ENCODE assay signal across 1 cellular context in the genomic region with DNA sequence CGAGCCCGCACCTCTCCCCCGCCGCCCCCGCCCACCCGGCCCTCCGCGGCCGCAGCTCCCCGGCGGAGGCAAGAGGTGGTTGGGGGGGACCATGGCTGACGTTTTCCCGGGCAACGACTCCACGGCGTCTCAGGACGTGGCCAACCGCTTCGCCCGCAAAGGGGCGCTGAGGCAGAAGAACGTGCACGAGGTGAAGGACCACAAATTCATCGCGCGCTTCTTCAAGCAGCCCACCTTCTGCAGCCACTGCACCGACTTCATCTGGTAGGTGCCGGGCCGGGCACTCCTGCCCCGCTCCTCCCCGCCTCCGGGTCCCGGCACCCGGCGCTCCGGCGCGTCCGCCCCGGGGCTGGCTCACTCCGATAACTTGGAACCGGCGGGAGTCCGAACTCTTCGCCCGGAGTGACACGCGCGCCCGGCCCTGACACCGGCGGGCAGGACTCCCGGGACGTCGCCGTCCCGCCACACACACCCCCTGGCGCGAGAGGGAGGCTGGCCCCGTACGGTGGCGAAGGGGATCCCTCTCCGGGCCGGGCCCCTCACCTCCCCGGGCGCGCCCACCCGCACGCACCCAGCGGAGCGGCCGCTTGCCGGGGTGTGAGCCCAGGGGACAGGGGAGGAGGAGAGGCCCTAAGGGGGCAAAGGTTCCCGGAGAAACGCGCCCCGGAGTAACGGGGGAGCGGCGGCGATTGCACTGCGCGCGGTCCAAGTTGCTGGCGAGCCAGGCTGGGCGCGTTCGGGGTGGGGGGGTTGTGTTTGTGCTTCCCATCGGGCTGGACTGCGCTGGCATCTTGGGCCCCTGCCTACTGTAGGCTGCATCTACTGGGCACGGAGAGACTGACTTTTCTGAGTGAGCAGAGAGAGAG.
A peak's percentile ranks its signal among the peaks of the same experiment; 100 is the strongest.
TF ChIP-seq lines count a peak whose summit lies in the region.

No MANE protein-coding gene starts in this region.

TF ChIP-seq in HepG2, 621 proteins besides CTCF, POLR2A, EP300 and RAD21 (continued from another document and continues in another):
- TF ChIP-seq, protein P1, sequence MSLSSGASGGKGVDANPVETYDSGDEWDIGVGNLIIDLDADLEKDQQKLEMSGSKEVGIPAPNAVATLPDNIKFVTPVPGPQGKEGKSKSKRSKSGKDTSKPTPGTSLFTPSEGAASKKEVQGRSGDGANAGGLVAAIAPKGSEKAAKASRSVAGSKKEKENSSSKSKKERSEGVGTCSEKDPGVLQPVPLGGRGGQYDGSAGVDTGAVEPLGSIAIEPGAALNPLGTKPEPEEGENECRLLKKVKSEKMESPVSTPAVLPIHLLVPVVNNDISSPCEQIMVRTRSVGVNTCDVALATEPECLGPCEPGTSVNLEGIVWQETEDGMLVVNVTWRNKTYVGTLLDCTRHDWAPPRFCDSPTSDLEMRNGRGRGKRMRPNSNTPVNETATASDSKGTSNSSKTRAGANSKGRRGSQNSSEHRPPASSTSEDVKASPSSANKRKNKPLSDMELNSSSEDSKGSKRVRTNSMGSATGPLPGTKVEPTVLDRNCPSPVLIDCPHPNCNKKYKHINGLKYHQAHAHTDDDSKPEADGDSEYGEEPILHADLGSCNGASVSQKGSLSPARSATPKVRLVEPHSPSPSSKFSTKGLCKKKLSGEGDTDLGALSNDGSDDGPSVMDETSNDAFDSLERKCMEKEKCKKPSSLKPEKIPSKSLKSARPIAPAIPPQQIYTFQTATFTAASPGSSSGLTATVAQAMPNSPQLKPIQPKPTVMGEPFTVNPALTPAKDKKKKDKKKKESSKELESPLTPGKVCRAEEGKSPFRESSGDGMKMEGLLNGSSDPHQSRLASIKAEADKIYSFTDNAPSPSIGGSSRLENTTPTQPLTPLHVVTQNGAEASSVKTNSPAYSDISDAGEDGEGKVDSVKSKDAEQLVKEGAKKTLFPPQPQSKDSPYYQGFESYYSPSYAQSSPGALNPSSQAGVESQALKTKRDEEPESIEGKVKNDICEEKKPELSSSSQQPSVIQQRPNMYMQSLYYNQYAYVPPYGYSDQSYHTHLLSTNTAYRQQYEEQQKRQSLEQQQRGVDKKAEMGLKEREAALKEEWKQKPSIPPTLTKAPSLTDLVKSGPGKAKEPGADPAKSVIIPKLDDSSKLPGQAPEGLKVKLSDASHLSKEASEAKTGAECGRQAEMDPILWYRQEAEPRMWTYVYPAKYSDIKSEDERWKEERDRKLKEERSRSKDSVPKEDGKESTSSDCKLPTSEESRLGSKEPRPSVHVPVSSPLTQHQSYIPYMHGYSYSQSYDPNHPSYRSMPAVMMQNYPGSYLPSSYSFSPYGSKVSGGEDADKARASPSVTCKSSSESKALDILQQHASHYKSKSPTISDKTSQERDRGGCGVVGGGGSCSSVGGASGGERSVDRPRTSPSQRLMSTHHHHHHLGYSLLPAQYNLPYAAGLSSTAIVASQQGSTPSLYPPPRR (CRISPR knock-in tag; IDR thresholded peaks at IDR 0.05; ENCODE audit: borderline replicate concordance): peak; percentile 24; the same call in 1 of the 2 replicates
- peak; percentile 3; the same call in 1 of the 2 replicates for TF ChIP-seq PHF20 (CRISPR knock-in tag; IDR thresholded peaks at IDR 0.05)
- TF ChIP-seq ZNF333 (CRISPR knock-in tag; IDR thresholded peaks at IDR 0.05; ENCODE audit: borderline replicate concordance): peak; percentile 16; the same call in 1 of the 2 replicates
- TF ChIP-seq MAFG (CRISPR knock-in tag; IDR thresholded peaks at IDR 0.05): no peak
- no peak for TF ChIP-seq CC2D1A (CRISPR knock-in tag; IDR thresholded peaks at IDR 0.05)
- TF ChIP-seq HMG20B (CRISPR knock-in tag; conservative IDR thresholded peaks at IDR 0.05): 0 out of 2 replicates have a peak, but pooled peaks have one; percentile 5
- TF ChIP-seq STAT5B (CRISPR knock-in tag; IDR thresholded peaks at IDR 0.05): no peak
- peak; percentile 68 for TF ChIP-seq ZFX (CRISPR knock-in tag; IDR thresholded peaks at IDR 0.05; ENCODE audit: low read depth)
- no peak; the same call in 1 of the 2 replicates for TF ChIP-seq ZNF629 (CRISPR knock-in tag; conservative IDR thresholded peaks at IDR 0.05)
- no peak for TF ChIP-seq ZNF567 (CRISPR knock-in tag; IDR thresholded peaks at IDR 0.05; ENCODE audit: borderline replicate concordance)
- peak; percentile 88 for TF ChIP-seq HIC2 (CRISPR knock-in tag; IDR thresholded peaks at IDR 0.05; ENCODE audit: low read depth)
- TF ChIP-seq ZNF296 (CRISPR knock-in tag; conservative IDR thresholded peaks at IDR 0.05): no peak
- 0 out of 2 replicates have a peak, but pooled peaks have one; percentile 75 for TF ChIP-seq ZNF543 (CRISPR knock-in tag; IDR thresholded peaks at IDR 0.05)
- TF ChIP-seq, protein P2, sequence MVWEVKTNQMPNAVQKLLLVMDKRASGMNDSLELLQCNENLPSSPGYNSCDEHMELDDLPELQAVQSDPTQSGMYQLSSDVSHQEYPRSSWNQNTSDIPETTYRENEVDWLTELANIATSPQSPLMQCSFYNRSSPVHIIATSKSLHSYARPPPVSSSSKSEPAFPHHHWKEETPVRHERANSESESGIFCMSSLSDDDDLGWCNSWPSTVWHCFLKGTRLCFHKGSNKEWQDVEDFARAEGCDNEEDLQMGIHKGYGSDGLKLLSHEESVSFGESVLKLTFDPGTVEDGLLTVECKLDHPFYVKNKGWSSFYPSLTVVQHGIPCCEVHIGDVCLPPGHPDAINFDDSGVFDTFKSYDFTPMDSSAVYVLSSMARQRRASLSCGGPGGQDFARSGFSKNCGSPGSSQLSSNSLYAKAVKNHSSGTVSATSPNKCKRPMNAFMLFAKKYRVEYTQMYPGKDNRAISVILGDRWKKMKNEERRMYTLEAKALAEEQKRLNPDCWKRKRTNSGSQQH (CRISPR knock-in tag; IDR thresholded peaks at IDR 0.05; ENCODE audit: low read depth): 0 out of 2 replicates have a peak, but pooled peaks have one; percentile 46
- peak; percentile 58; the same call in 1 of the 2 replicates for TF ChIP-seq ATF7-NPFF (CRISPR knock-in tag; IDR thresholded peaks at IDR 0.05; ENCODE audit: low read depth)
- TF ChIP-seq, protein P3, sequence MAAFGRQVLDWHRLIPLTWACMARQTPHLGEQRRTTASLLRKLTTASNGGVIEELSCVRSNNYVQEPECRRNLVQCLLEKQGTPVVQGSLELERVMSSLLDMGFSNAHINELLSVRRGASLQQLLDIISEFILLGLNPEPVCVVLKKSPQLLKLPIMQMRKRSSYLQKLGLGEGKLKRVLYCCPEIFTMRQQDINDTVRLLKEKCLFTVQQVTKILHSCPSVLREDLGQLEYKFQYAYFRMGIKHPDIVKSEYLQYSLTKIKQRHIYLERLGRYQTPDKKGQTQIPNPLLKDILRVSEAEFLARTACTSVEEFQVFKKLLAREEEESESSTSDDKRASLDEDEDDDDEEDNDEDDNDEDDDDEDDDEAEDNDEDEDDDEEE (CRISPR knock-in tag; IDR thresholded peaks at IDR 0.05): peak; percentile 6; the same call in 1 of the 2 replicates
- peak; percentile 65; the same call in 1 of the 2 replicates for TF ChIP-seq ZBTB14 (CRISPR knock-in tag; IDR thresholded peaks at IDR 0.05)
- TF ChIP-seq SKI (IDR thresholded peaks at IDR 0.05; ENCODE audit: partially characterized antibody): peak; percentile 26
- TF ChIP-seq, protein P4, sequence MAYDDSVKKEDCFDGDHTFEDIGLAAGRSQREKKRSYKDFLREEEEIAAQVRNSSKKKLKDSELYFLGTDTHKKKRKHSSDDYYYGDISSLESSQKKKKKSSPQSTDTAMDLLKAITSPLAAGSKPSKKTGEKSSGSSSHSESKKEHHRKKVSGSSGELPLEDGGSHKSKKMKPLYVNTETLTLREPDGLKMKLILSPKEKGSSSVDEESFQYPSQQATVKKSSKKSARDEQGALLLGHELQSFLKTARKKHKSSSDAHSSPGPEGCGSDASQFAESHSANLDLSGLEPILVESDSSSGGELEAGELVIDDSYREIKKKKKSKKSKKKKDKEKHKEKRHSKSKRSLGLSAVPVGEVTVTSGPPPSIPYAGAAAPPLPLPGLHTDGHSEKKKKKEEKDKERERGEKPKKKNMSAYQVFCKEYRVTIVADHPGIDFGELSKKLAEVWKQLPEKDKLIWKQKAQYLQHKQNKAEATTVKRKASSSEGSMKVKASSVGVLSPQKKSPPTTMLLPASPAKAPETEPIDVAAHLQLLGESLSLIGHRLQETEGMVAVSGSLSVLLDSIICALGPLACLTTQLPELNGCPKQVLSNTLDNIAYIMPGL (CRISPR knock-in tag; IDR thresholded peaks at IDR 0.05; ENCODE audit: borderline replicate concordance in 1 of 2, low read depth in 1 of 2): peak; percentile 42 to 88; a peak in 3 of 4 replicates
- peak; percentile 63 for TF ChIP-seq SALL2 (CRISPR knock-in tag; IDR thresholded peaks at IDR 0.05)
- TF ChIP-seq NFYC (CRISPR knock-in tag; IDR thresholded peaks at IDR 0.05): no peak
- TF ChIP-seq CBFB (CRISPR knock-in tag; IDR thresholded peaks at IDR 0.05): peak; percentile 22; the same call in 1 of the 2 replicates
- TF ChIP-seq ZNF710 (CRISPR knock-in tag; IDR thresholded peaks at IDR 0.05; ENCODE audit: borderline replicate concordance): 0 out of 2 replicates have a peak, but pooled peaks have one; percentile 25
- TF ChIP-seq ZNF761 (CRISPR knock-in tag; conservative IDR thresholded peaks at IDR 0.05): peak; percentile 57; the same call in 1 of the 2 replicates
- peak; percentile 93 for TF ChIP-seq HNRNPLL (IDR thresholded peaks at IDR 0.05; ENCODE audit: low read depth, low read length, poor library complexity, severe bottlenecking)
- peak; percentile 58; the same call in 1 of the 2 replicates for TF ChIP-seq ZNF841 (CRISPR knock-in tag; IDR thresholded peaks at IDR 0.05; ENCODE audit: borderline replicate concordance)
- no peak for TF ChIP-seq ZNF33A (CRISPR knock-in tag; IDR thresholded peaks at IDR 0.05; ENCODE audit: borderline replicate concordance)
- peak; percentile 91 for TF ChIP-seq ZNF740 (CRISPR knock-in tag; IDR thresholded peaks at IDR 0.05)
- peak; percentile 49; the same call in 1 of the 2 replicates for TF ChIP-seq KLF6 (CRISPR knock-in tag; IDR thresholded peaks at IDR 0.05)
- TF ChIP-seq, protein P5, sequence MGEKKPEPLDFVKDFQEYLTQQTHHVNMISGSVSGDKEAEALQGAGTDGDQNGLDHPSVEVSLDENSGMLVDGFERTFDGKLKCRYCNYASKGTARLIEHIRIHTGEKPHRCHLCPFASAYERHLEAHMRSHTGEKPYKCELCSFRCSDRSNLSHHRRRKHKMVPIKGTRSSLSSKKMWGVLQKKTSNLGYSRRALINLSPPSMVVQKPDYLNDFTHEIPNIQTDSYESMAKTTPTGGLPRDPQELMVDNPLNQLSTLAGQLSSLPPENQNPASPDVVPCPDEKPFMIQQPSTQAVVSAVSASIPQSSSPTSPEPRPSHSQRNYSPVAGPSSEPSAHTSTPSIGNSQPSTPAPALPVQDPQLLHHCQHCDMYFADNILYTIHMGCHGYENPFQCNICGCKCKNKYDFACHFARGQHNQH (CRISPR knock-in tag; IDR thresholded peaks at IDR 0.05): peak; percentile 57; the same call in 1 of the 2 replicates
- TF ChIP-seq ZSCAN31 (CRISPR knock-in tag; IDR thresholded peaks at IDR 0.05; ENCODE audit: low read depth): peak; percentile 24; the same call in 1 of the 2 replicates
